ENCODE assay signal across 14 cellular contexts in genomic region chr14:105083926-105084685, GRCh38.
"Had no signal": no experiment of that assay in that cellular context is flagged by ENCODE, and none has a peak within 500 bp of the region (broad histone marks: within the 10 kb centered on the region; RNA-seq: fewer than 3 reads in every experiment).

No MANE protein-coding gene starts in this region.

- H3K9me3 ChIP-seq: ovary, tibial artery, vagina had no signal

- H3K27ac ChIP-seq: ovary, tibial artery, vagina, WERI-Rb-1 had no signal

- H3K4me3 ChIP-seq: ovary, tibial artery, vagina had no signal

- H3K27me3 ChIP-seq: ovary, tibial artery, vagina had no signal

- H3K36me3 ChIP-seq: ovary, tibial artery, vagina, WERI-Rb-1 had no signal

- DNase-seq: activated CD4-positive, alpha-beta memory T cell treated with anti-CD3 and anti-CD28 coated beads for 36 hours; activated effector memory CD4-positive, alpha-beta T cell treated with Interleukin-2 at 50 U/mL for 16 hours; activated T-cell treated with anti-CD3 and anti-CD28 coated beads, Interleukin-2, amount 50 U/mL, for 4 hours; cortex of kidney; effector CD4-positive, alpha-beta T cell; foreskin fibroblast; glutamatergic neuron; mesendoderm; nephron progenitor cell; T-helper 1 cell; tibial artery; WERI-Rb-1 had no signal
